Comparison of ENCODE assay signal across 16 cellular contexts in the genomic region with DNA sequence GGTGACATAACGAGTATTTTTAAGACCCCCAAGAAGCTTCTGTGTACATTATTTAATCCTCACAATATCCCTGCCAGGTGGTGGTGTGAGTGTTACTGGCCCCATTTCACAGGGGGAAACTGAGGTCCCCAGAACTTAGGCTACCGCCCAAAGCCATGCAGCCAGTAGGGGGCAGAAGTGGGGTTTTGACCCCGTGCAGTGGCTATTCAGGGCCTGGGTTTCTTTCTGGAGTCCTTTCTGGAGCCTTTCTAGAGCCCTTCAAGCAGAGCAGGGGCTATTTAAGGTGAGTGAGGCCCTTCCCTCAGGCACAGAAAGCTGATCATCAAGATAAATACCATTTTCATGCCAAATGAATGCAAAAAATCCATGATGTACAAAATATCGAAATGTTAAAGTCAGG. TPM values are rescaled to one million over a fixed set of nuclear protein-coding genes. Genes with fewer than 3 reads are reported as not detected.
DNase-seq lines count a peak whose midpoint lies in the region; ATAC-seq and TF ChIP-seq lines count a peak whose summit lies in the region.
"Had no signal": no experiment of that assay in that cellular context is flagged by ENCODE, and none has a peak within 500 bp of the region (broad histone marks: within the 10 kb centered on the region; RNA-seq: fewer than 3 reads in every experiment).

No MANE protein-coding gene starts in this region.

- H3K27ac ChIP-seq in KMS-11 (no peak overlapping the region), psoas muscle (no peak overlapping the region), tibial nerve (no peak overlapping the region)
- H3K27ac ChIP-seq: C4-2B, thoracic aorta had no signal

- no peak overlapping the region for H3K4me2 ChIP-seq in KMS-11

- DNase-seq in GM12864 (ENCODE audit: low read depth) (no peak), cardiac fibroblast (ENCODE audit: low read depth in 2 of 2) (no peak), psoas muscle (no peak), tibial nerve (ENCODE audit: low spot score in 2 of 2) (no peak), left colon (no peak), HK-2 (ENCODE audit: unreplicated experiment) (no peak)
- DNase-seq: head of caudate nucleus, NCI-H2029, NCI-H524, right cardiac atrium had no signal

- H3K9ac ChIP-seq in KMS-11 = no peak overlapping the region

- no peak overlapping the region for H2AFZ ChIP-seq in KMS-11 (ENCODE audit: low read depth)

- H3K4me1 ChIP-seq in KMS-11 (ENCODE audit: low read depth, poor library complexity, severe bottlenecking) (no peaks in the 10 kb centered on the region), psoas muscle (peaks cover 15% of the 10 kb centered on the region), tibial nerve (no peaks in the 10 kb centered on the region)

- no peaks in the 10 kb centered on the region for H3K36me3 ChIP-seq in KMS-11 (ENCODE audit: insufficient read depth)
- no peaks in the 10 kb centered on the region for H3K36me3 ChIP-seq in psoas muscle (ENCODE audit: insufficient read depth in 1 of 2, low read depth in 1 of 2)
- H3K36me3 ChIP-seq in tibial nerve = no peaks in the 10 kb centered on the region
- H3K36me3 ChIP-seq: thoracic aorta had no signal

- H4K20me1 ChIP-seq in KMS-11 (ENCODE audit: insufficient read depth) = no peaks in the 10 kb centered on the region

- WGBS in psoas muscle, 3 donors = 81 to 84% (median 83%) methylated on average over 4 of the region's 4 CpGs
- WGBS in tibial nerve, 2 donors = 70 to 74% methylated on average over 4 of the region's 4 CpGs

- no peaks in the 10 kb centered on the region for H3K79me2 ChIP-seq in KMS-11 (ENCODE audit: insufficient read depth, low read depth)

- TF ChIP-seq POLR2A in tibial nerve (IDR thresholded peaks at IDR 0.05) = no peak

- ATAC-seq in psoas muscle = no peak
- ATAC-seq in left colon = no peak
- no peak for ATAC-seq in GM18868 (IDR thresholded peaks at IDR 0.05; ENCODE audit: unreplicated experiment)
- ATAC-seq: right cardiac atrium had no signal

- TF ChIP-seq EP300 in tibial nerve (IDR thresholded peaks at IDR 0.05) = no peak

- TF ChIP-seq CTCF in GM12864 (IDR thresholded peaks at IDR 0.05; ENCODE audit: low read depth, low read length, missing control alignments) (peak; percentile 49), KMS-11 (conservative IDR thresholded peaks at IDR 0.05; ENCODE audit: low read depth, low read length) (peak; percentile 31), cardiac fibroblast (IDR thresholded peaks at IDR 0.05; ENCODE audit: low read depth, low read length) (peak; percentile 6), psoas muscle (IDR thresholded peaks at IDR 0.05) (peak; percentile 10), tibial nerve (IDR thresholded peaks at IDR 0.05) (no peak)

- H3K27me3 ChIP-seq in KMS-11 (ENCODE audit: insufficient read depth, low read depth) (no peaks in the 10 kb centered on the region; the same call in 1 of the 2 replicates), psoas muscle (ENCODE audit: insufficient read depth in 3 of 3, low read length in 2 of 3) (no peaks in the 10 kb centered on the region), tibial nerve (peaks cover 0 to 31% of the 10 kb centered on the region in 2 donors)

- H3K4me3 ChIP-seq in GM12864 (ENCODE audit: low read depth, low read length) (no peak overlapping the region), KMS-11 (IDR thresholded peaks at IDR 0.05; ENCODE audit: insufficient read depth, low read depth, low read length) (no peak overlapping the region), cardiac fibroblast (replicated peaks in 1 of 2; ENCODE audit: low read depth in 2 of 2, low read length in 2 of 2) (no peak overlapping the region), psoas muscle (no peak overlapping the region), tibial nerve (no peak overlapping the region)
- H3K4me3 ChIP-seq: thoracic aorta had no signal

- intact Hi-C loops in psoas muscle (cut with DNase I) (no loop called here), left colon (cut with DNase I, micrococcal nuclease) (no loop called here)

- no peaks in the 10 kb centered on the region for H3K9me3 ChIP-seq in psoas muscle
- H3K9me3 ChIP-seq in tibial nerve = no peaks in the 10 kb centered on the region
- H3K9me3 ChIP-seq: thoracic aorta had no signal

RNA-seq across cellular contexts. Expression of a gene that starts 59.0 kb away (rescaled TPM):
- total RNA-seq in psoas muscle = not detected
- not detected for polyA plus RNA-seq in psoas muscle
- total RNA-seq in tibial nerve = not detected
- not detected for total RNA-seq in left colon
- total RNA-seq: activated T-helper 2 cell treated with anti-CD3 and anti-CD28 coated beads, Interferon-gamma antibody, Interleukin-2, Interleukin-4, amounts not matched to agents 10 μg/mL and 5 μg/mL and 100 μg/mL, durations not matched to agents 14 hours and 24 hours and 36 hours; M059J; right cardiac atrium; thoracic aorta had no signal
- polyA plus RNA-seq: right cardiac atrium had no signal

Comparison
In these comparisons a context has a peak if more than half of its experiments do, and no peak if none do; other contexts are left out.
1. CTCF ChIP-seq: peak in GM12864 (single experiment), KMS-11 (single experiment), cardiac fibroblast (single experiment) and psoas muscle (single experiment); none in tibial nerve (0 of 5).